8 cellular contexts compared by ENCODE assay signal in genomic region chr5:171387255-171387969, GRCh38. TPM values are rescaled to one million over a fixed set of nuclear protein-coding genes. Genes with fewer than 3 reads are reported as not detected.
DNase-seq lines count a peak whose midpoint lies in the region; ATAC-seq and TF ChIP-seq lines count a peak whose summit lies in the region.

Gene NPM1 (plus strand): TSS chr5:171387849. CDS start chr5:171387949, 100 bp downstream.

- peaks cover 54% of the 10 kb centered on the region for H3K79me2 ChIP-seq in mammary epithelial cell (ENCODE audit: insufficient read depth, low read length)

- peak within 1 kb of the TSS; percentile 97 for H2AFZ ChIP-seq in mammary epithelial cell (ENCODE audit: low read depth, low read length)

- H3K9ac ChIP-seq in mammary epithelial cell (ENCODE audit: insufficient read depth, low read length) (peak within 1 kb of the TSS; percentile 99), iPS-20b (ENCODE audit: low read depth, low read length) (peak within 1 kb of the TSS; percentile 99)

- H3K4me1 ChIP-seq in mammary epithelial cell (ENCODE audit: insufficient read depth, low read length) = peaks cover 31% of the 10 kb centered on the region
- H3K4me1 ChIP-seq in iPS-20b (ENCODE audit: insufficient read depth, low read length) = peaks cover 7% of the 10 kb centered on the region; the same call in 1 of the 2 replicates

- no peaks in the 10 kb centered on the region for H3K9me3 ChIP-seq in WERI-Rb-1 (ENCODE audit: severe bottlenecking)
- H3K9me3 ChIP-seq in mammary epithelial cell (replicated peaks; ENCODE audit: insufficient read depth, low read length) = no peaks in the 10 kb centered on the region
- H3K9me3 ChIP-seq in iPS-20b (ENCODE audit: insufficient read depth, low read depth, low read length) = no peaks in the 10 kb centered on the region

- intact Hi-C loops in mammary epithelial cell (cut with micrococcal nuclease) = no loop called here

- peaks cover 36% of the 10 kb centered on the region for H4K20me1 ChIP-seq in mammary epithelial cell (ENCODE audit: insufficient read depth, low read length)

- H3K27me3 ChIP-seq in WERI-Rb-1 (ENCODE audit: insufficient read depth, low read depth, severe bottlenecking) = no peaks in the 10 kb centered on the region
- H3K27me3 ChIP-seq in mammary epithelial cell (ENCODE audit: insufficient read depth, low read length) = no peaks in the 10 kb centered on the region
- no peaks in the 10 kb centered on the region for H3K27me3 ChIP-seq in iPS-20b (ENCODE audit: insufficient read depth, low read length)

- ATAC-seq in GM18873 (IDR thresholded peaks at IDR 0.05; ENCODE audit: low FRiP score, unreplicated experiment) (peak; percentile 78), HG03139 (IDR thresholded peaks at IDR 0.05; ENCODE audit: unreplicated experiment) (peak; percentile 78)

- CTCF ChIA-PET in mammary epithelial cell (lab: Charles Lee; ENCODE audit: low non-redundant PET) = no interaction called here

- dilution Hi-C loops in mammary epithelial cell (cut with HindIII; ENCODE audit: low sequenced_read_pairs) = no loop called here

- peak within 1 kb of the TSS; percentile 93 for H3K4me2 ChIP-seq in mammary epithelial cell (ENCODE audit: insufficient read depth, low read depth, low read length)

- H3K27ac ChIP-seq in WERI-Rb-1 (peak within 1 kb of the TSS; percentile 98), mammary epithelial cell (ENCODE audit: insufficient read depth, low read depth, low read length) (peak within 1 kb of the TSS; percentile 93), iPS-20b (ENCODE audit: low read length) (peak within 1 kb of the TSS; percentile 96), skin epidermis (peak within 1 kb of the TSS; percentile 73 to 97 (median 91))

- TF ChIP-seq CTCF in WERI-Rb-1 (IDR thresholded peaks at IDR 0.05; ENCODE audit: low read depth, low read length) (no peak), mammary epithelial cell (conservative IDR thresholded peaks at IDR 0.05 in 1 of 2, IDR thresholded peaks at IDR 0.05 in 1 of 2; ENCODE audit: extremely low read depth in 1 of 2, insufficient read depth in 1 of 2, low read depth in 1 of 2, low read length in 2 of 2) (no peak)

- DNase-seq in ACHN (peak; percentile 96), NCI-H2227 (lab: John Stamatoyannopoulos, UW; ENCODE audit: unreplicated experiment) (peak; percentile 97), WERI-Rb-1 (peak; percentile 99), mammary epithelial cell (peak; percentile 97)

- WGBS in mammary epithelial cell (ENCODE audit: low coverage, missing lambda C conversion rate) = under 1% methylated on average over 15 of the region's 60 CpGs

- in situ Hi-C loops in ACHN (cut with HindIII; ENCODE audit: low pct_ligation_motif_present, low pct_unique_long_range_greater_than_20kb, low sequenced_read_pairs) = no loop called here
- in situ Hi-C loops in mammary epithelial cell (cut with MboI; ENCODE audit: low sequenced_read_pairs in 2 of 2) = no loop called here

- peak within 1 kb of the TSS; percentile 92 for H3K4me3 ChIP-seq in WERI-Rb-1 (ENCODE audit: low read depth, low read length)
- H3K4me3 ChIP-seq in mammary epithelial cell (replicated peaks in 1 of 3; ENCODE audit: insufficient read depth in 1 of 3, low read depth in 2 of 3, low read length in 3 of 3) = peak within 1 kb of the TSS; percentile 75 to 95 (median 92)
- H3K4me3 ChIP-seq in iPS-20b (ENCODE audit: low read length) = peak within 1 kb of the TSS; percentile 98
- peak within 1 kb of the TSS; percentile 81 to 98 (median 94) for H3K4me3 ChIP-seq in skin epidermis

- no TSS peak for BruUV-seq in mammary epithelial cell (replicated peaks; lab: Mats Ljungman, UMichigan)

- peaks cover 40% of the 10 kb centered on the region for H3K36me3 ChIP-seq in WERI-Rb-1
- peaks cover 24% of the 10 kb centered on the region for H3K36me3 ChIP-seq in mammary epithelial cell (ENCODE audit: insufficient read depth, low read length)
- peaks cover 40% of the 10 kb centered on the region for H3K36me3 ChIP-seq in iPS-20b (ENCODE audit: insufficient read depth, low read depth, low read length)

RNA-seq across cellular contexts. Expression of gene NPM1, which starts in this region (rescaled TPM):
- 1,000 to 10,000 TPM in 1 of 2 donors, 100 to 1,000 TPM in 1; 697 to 1,594 TPM for total RNA-seq in mammary epithelial cell
- 4,940 TPM for polyA plus RNA-seq in mammary epithelial cell
- 938 TPM for polyA minus RNA-seq in mammary epithelial cell

Comparison
In these comparisons a context has a peak if more than half of its experiments do, and no peak if none do; other contexts are left out.
1. Peak in every context shown above with its lines: DNase-seq, ATAC-seq, H3K4me3 ChIP-seq and H3K27ac ChIP-seq.